Comparison of ENCODE assay signal across 22 cellular contexts in the genomic region with DNA sequence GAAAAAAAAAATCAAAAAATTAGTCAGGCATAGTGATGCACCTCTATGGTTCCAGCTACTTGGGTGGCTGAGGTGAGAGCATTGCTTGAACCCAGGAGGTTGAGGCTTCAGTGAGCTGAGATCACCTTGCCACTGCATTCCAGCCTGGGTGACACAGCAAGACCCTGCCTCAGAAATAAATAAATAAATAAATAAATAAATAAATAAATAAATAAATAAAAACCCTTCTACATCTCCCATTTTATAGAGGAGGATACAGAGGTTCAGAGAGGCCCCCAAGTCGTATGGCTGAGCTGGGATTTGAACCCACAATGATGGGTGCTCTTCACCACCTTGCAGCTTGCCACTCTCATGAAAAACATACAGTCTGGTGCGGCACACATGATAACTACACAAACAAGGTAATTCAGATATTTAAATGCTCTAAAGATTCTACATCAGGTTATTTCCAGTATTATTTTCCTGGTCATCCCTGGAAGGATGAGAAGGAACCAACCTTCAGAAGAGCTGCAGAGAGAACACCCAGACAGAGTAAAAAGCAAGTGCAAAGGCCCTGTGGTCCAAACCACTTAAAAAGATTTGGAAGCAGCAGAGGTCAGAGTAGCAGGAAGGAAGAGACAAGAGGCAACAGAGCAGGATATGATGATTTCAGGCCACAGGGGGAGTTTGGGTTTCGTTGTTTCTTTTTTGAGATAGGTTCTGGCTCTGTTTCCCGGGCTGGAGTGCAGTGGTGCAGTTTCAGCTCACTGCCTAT. TPM values are rescaled to one million over a fixed set of nuclear protein-coding genes. Genes with fewer than 3 reads are reported as not detected.
DNase-seq lines count a peak whose midpoint lies in the region; ATAC-seq, FAIRE-seq and TF ChIP-seq lines count a peak whose summit lies in the region.
"Had no signal": no experiment of that assay in that cellular context is flagged by ENCODE, and none has a peak within 500 bp of the region (broad histone marks: within the 10 kb centered on the region; RNA-seq: fewer than 3 reads in every experiment).

No MANE protein-coding gene starts in this region.

- H2AFZ ChIP-seq in H1 (ENCODE audit: low read length): no peak overlapping the region
- H2AFZ ChIP-seq in mesenchymal stem cell (ENCODE audit: low read depth, low read length): no peak overlapping the region
- H2AFZ ChIP-seq: GM23338 had no signal

- H3K4me2 ChIP-seq in H1 (ENCODE audit: insufficient read depth in 1 of 2, low read depth in 2 of 2, low read length in 2 of 2): no peak overlapping the region
- no peak overlapping the region for H3K4me2 ChIP-seq in mesenchymal stem cell (ENCODE audit: low read length, poor library complexity, severe bottlenecking)
- H3K4me2 ChIP-seq: GM23338 had no signal

- no peak overlapping the region; the same call in 1 of the 2 replicates for H2BK20ac ChIP-seq in H1 (ENCODE audit: low read length)

- H3K79me1 ChIP-seq in H1 (ENCODE audit: low read depth, low read length) (no peaks in the 10 kb centered on the region), mesenchymal stem cell (replicated peaks; ENCODE audit: low read length, poor library complexity, severe bottlenecking) (no peaks in the 10 kb centered on the region)

- CTCF ChIA-PET in HEK293 (lab: Yijun Ruan, JAX): interaction anchor here (1.1 kb wide), 1 partner anchor 479 kb away, joined by 6 read pairs; no protein-coding TSS in a partner anchor
- CTCF ChIA-PET in H1 (lab: Charles Lee; ENCODE audit: partially characterized antibody): interaction anchor here (0.9 to 1.2 kb wide), 2 partner anchors 17 to 386 kb away, joined by 3 read pairs; no protein-coding TSS in a partner anchor

- H4K91ac ChIP-seq in H1 (replicated peaks; ENCODE audit: insufficient read length, low read length): no peak overlapping the region
- no peak overlapping the region for H4K91ac ChIP-seq in mesenchymal stem cell (ENCODE audit: low read length)

- POLR2A ChIA-PET in HEK293 (lab: Yijun Ruan, JAX): interaction anchor here (0.6 to 0.7 kb wide), 2 partner anchors 74 to 1358 kb away, joined by 3 read pairs; no protein-coding TSS in a partner anchor
- POLR2A ChIA-PET in H1 (lab: Charles Lee; ENCODE audit: partially characterized antibody): interaction anchor here (0.6 kb wide), 1 partner anchor 18 kb away, joined by 4 read pairs; no protein-coding TSS in a partner anchor

- no peaks in the 10 kb centered on the region; the same call in 1 of the 2 replicates for H3K23me2 ChIP-seq in H1 (ENCODE audit: low read depth, low read length)

- no peak overlapping the region for H3K4me3 ChIP-seq in HEK293 (ENCODE audit: low read depth, low read length)
- no peak overlapping the region for H3K4me3 ChIP-seq in H1 (ENCODE audit: extremely low read depth in 1 of 4, insufficient read depth in 2 of 4, low read depth in 3 of 4, low read length in 4 of 4)
- no peak overlapping the region for H3K4me3 ChIP-seq in mesenchymal stem cell (ENCODE audit: insufficient read depth in 1 of 2, low read depth in 1 of 2, low read length in 2 of 2)
- no peak overlapping the region for H3K4me3 ChIP-seq in dorsolateral prefrontal cortex
- H3K4me3 ChIP-seq: GM23338, HAP-1 had no signal

- H2BK15ac ChIP-seq in H1 (ENCODE audit: low read length): no peak overlapping the region; the same call in 1 of the 2 replicates
- H2BK15ac ChIP-seq in mesenchymal stem cell (ENCODE audit: low read depth, poor library complexity, severe bottlenecking): no peak overlapping the region

- H3K4ac ChIP-seq in H1 (replicated peaks; ENCODE audit: insufficient read length, low read depth, low read length): no peak overlapping the region
- no peak overlapping the region for H3K4ac ChIP-seq in mesenchymal stem cell (ENCODE audit: low read depth in 1 of 2, low read length in 2 of 2)

- H3K4me1 ChIP-seq in HEK293 (ENCODE audit: control insufficient read depth, insufficient read depth, low read length): no peaks in the 10 kb centered on the region
- H3K4me1 ChIP-seq in H1 (replicated peaks in 1 of 4; ENCODE audit: control insufficient read depth in 3 of 4, insufficient read depth in 4 of 4, low read length in 3 of 4): peaks cover 4 to 16% (median 8%) of the 10 kb centered on the region in 4 experiments; a peak in 6 of 7 replicates
- peaks cover 14% of the 10 kb centered on the region for H3K4me1 ChIP-seq in mesenchymal stem cell (ENCODE audit: control insufficient read depth, insufficient read depth, low read depth, low read length)
- H3K4me1 ChIP-seq: HAP-1 had no signal

- no peak overlapping the region for H4K8ac ChIP-seq in H1 (ENCODE audit: extremely low read depth, insufficient read depth, low read length)
- no peak overlapping the region for H4K8ac ChIP-seq in mesenchymal stem cell (ENCODE audit: low read length)

- H2BK12ac ChIP-seq in H1 (ENCODE audit: low read depth, low read length) (no peak overlapping the region), mesenchymal stem cell (ENCODE audit: low read length in 2 of 2) (no peak overlapping the region)

- TF ChIP-seq RAD21 in H1 (IDR thresholded peaks at IDR 0.05 in 1 of 2, conservative IDR thresholded peaks at IDR 0.05 in 1 of 2; ENCODE audit: low read depth in 2 of 2, low read length in 2 of 2): no peak

- H3K9ac ChIP-seq in H1 (replicated peaks in 1 of 4; ENCODE audit: extremely low read depth in 1 of 4, low read depth in 3 of 4, low read length in 3 of 4) (no peak overlapping the region), mesenchymal stem cell (ENCODE audit: low read length) (no peak overlapping the region)

- no peak overlapping the region for H3K14ac ChIP-seq in H1 (ENCODE audit: insufficient read length)
- no peak overlapping the region for H3K14ac ChIP-seq in mesenchymal stem cell (ENCODE audit: low read length in 2 of 2)

- H4K20me1 ChIP-seq in H1 (replicated peaks in 1 of 2; ENCODE audit: control insufficient read depth in 1 of 2, insufficient read depth in 2 of 2, low read length in 2 of 2): no peaks in the 10 kb centered on the region

- H3K56ac ChIP-seq in H1 (replicated peaks; ENCODE audit: insufficient read length, low read depth, low read length): no peak overlapping the region

- FAIRE-seq in H1 (lab: Jason Lieb, UNC): no peak
- FAIRE-seq: A204.1, GM19239 had no signal

- WGBS in H1 (ENCODE audit: extremely low coverage in 1 of 2, insufficient coverage in 1 of 2, insufficient read length in 1 of 2, insufficient replicate concordance in 2 of 2, low coverage in 1 of 2, low lambda C conversion rate in 2 of 2, missing lambda C conversion rate in 1 of 2), 2 experiments: 96% methylated on average over 4 of the region's 4 CpGs; no CpG with 5 or more reads in 1 of the 2 experiments
- WGBS in mesenchymal stem cell: 79% methylated on average over 4 of the region's 4 CpGs

- DNase-seq in H1 (ENCODE audit: low read depth in 1 of 2, low spot score in 2 of 2) (no peak), mesenchymal stem cell (no peak), midbrain (lab: John Stamatoyannopoulos, UW) (no peak), dorsolateral prefrontal cortex (no peak), left lobe of liver (ENCODE audit: low spot score) (no peak)
- DNase-seq in activated CD4-positive, alpha-beta T cell treated with anti-CD3 and anti-CD28 coated beads, Interleukin-2, amount 50 U/mL, for 4 hours: no peak
- DNase-seq: AML-193; Calu3; CD4-positive, alpha-beta T cell; DMS79 treated with DMSO at 0.1 percent for 48 hours; GF-D8; Karpas-422; KBM-7 had no signal

- H2AK5ac ChIP-seq in H1 (ENCODE audit: low read depth, low read length): no peak overlapping the region
- H2AK5ac ChIP-seq in mesenchymal stem cell (ENCODE audit: low read length, severe bottlenecking): peak overlapping the region; percentile 38

- H3K23ac ChIP-seq in H1 (ENCODE audit: insufficient read length) (no peak overlapping the region), mesenchymal stem cell (ENCODE audit: low read length in 2 of 2) (no peak overlapping the region)

- H3K79me2 ChIP-seq in H1 (ENCODE audit: control insufficient read depth in 1 of 2, insufficient read depth in 2 of 2, low read length in 2 of 2): no peaks in the 10 kb centered on the region

- H4K5ac ChIP-seq in H1 (ENCODE audit: insufficient read length, low read depth, low read length): no peak overlapping the region

- no peaks in the 10 kb centered on the region for H3K9me3 ChIP-seq in HEK293 (ENCODE audit: control insufficient read depth, insufficient read depth, low read depth, low read length)
- no peaks in the 10 kb centered on the region for H3K9me3 ChIP-seq in H1 (ENCODE audit: insufficient read depth in 2 of 2, low read depth in 1 of 2, low read length in 1 of 2)
- H3K9me3 ChIP-seq in mesenchymal stem cell (ENCODE audit: control insufficient read depth, low read length): no peaks in the 10 kb centered on the region
- H3K9me3 ChIP-seq: HAP-1 had no signal

- intact Hi-C loops in dorsolateral prefrontal cortex (cut with DNase I): no loop called here

- H2BK120ac ChIP-seq in H1 (replicated peaks; ENCODE audit: low read depth, low read length) (no peak overlapping the region), mesenchymal stem cell (ENCODE audit: low read depth, low read length) (no peak overlapping the region)

- H3K36me3 ChIP-seq in HEK293 (ENCODE audit: control insufficient read depth in 2 of 2, insufficient read depth in 1 of 2, low read length in 2 of 2) (no peaks in the 10 kb centered on the region), H1 (ENCODE audit: control insufficient read depth in 2 of 4, insufficient read depth in 4 of 4, low read length in 3 of 4) (no peaks in the 10 kb centered on the region), mesenchymal stem cell (ENCODE audit: control insufficient read depth in 1 of 2, insufficient read depth in 2 of 2, low read depth in 1 of 2, low read length in 2 of 2) (no peaks in the 10 kb centered on the region)
- H3K36me3 ChIP-seq: HAP-1 had no signal

- H3K27ac ChIP-seq in HEK293 (ENCODE audit: extremely low read depth, low read depth, low read length): no peak overlapping the region
- no peak overlapping the region for H3K27ac ChIP-seq in H1 (ENCODE audit: low read depth, low read length)
- no peak overlapping the region for H3K27ac ChIP-seq in mesenchymal stem cell (ENCODE audit: low read length, poor library complexity, severe bottlenecking)
- no peak overlapping the region for H3K27ac ChIP-seq in dorsolateral prefrontal cortex
- H3K27ac ChIP-seq: C4-2B, HL-60 had no signal

- no peak for TF ChIP-seq EP300 in H1 (IDR thresholded peaks at IDR 0.05; ENCODE audit: borderline replicate concordance in 1 of 2, low read depth in 2 of 2, low read length in 2 of 2)

- TF ChIP-seq CTCF in HEK293 (tag by site-specific recombination; IDR thresholded peaks at IDR 0.05) (no peak), H1 (IDR thresholded peaks at IDR 0.05; ENCODE audit: control extremely low read depth in 1 of 3, insufficient read depth in 1 of 3, low read depth in 1 of 3, low read length in 3 of 3) (no peak), dorsolateral prefrontal cortex (IDR thresholded peaks at IDR 0.05 in 54 of 56, conservative IDR thresholded peaks at IDR 0.05 in 2 of 56; ENCODE audit: low read depth in 1 of 56, partially characterized antibody in 56 of 56) (no peak)

- TF ChIP-seq POLR2A in H1 (IDR thresholded peaks at IDR 0.05; ENCODE audit: control extremely low read depth in 1 of 2, low read depth in 2 of 2, low read length in 2 of 2): no peak

- H3K18ac ChIP-seq in H1 (ENCODE audit: extremely low read depth, low read length) (no peak overlapping the region), mesenchymal stem cell (ENCODE audit: low read depth in 1 of 2, low read length in 2 of 2) (no peak overlapping the region)

- no peaks in the 10 kb centered on the region for H3K27me3 ChIP-seq in H1 (replicated peaks in 1 of 4; ENCODE audit: control insufficient read depth in 3 of 4, extremely low read depth in 1 of 4, insufficient read depth in 3 of 4, low read length in 3 of 4)
- no peaks in the 10 kb centered on the region for H3K27me3 ChIP-seq in mesenchymal stem cell (ENCODE audit: control insufficient read depth in 1 of 2, insufficient read depth in 1 of 2, low read length in 2 of 2)
- H3K27me3 ChIP-seq in dorsolateral prefrontal cortex: no peaks in the 10 kb centered on the region

- ATAC-seq in left lobe of liver: no peak
- ATAC-seq: GM23338 had no signal

- H2BK5ac ChIP-seq in H1 (ENCODE audit: low read depth, low read length) (no peak overlapping the region), mesenchymal stem cell (ENCODE audit: low read depth, low read length, poor library complexity, severe bottlenecking) (no peak overlapping the region)

RNA-seq across cellular contexts. Expression of a gene that starts 29.2 kb away (rescaled TPM):
- total RNA-seq in H1 (2021; fragmentation: NEBNext Ultra II Directional; extraction: Animal tissue kit (Norgen Biotek cat#: 25700)): not detected in 2 replicates
- polyA plus RNA-seq in H1 (2011; rRNA removed): 0.12 TPM in 1 of 2 replicates, not detected in the other
- polyA plus RNA-seq in H1 (2011; cell fraction: cytosol; rRNA removed): 0.03 TPM
- not detected for polyA plus RNA-seq in H1 (2011; cell fraction: nucleus; rRNA removed)
- not detected in 4 replicates for polyA plus RNA-seq in H1 (2012, experiment 1 of 2)
- polyA plus RNA-seq in H1 (2012, experiment 2 of 2): not detected
- polyA plus RNA-seq in H1 (2013, experiment 1 of 2): not detected
- polyA plus RNA-seq in H1 (2013, experiment 2 of 2): not detected
- polyA minus RNA-seq in H1 (2011; rRNA and poly(A)+ RNA removed): 0.54 TPM in 1 of 2 replicates, not detected in the other
- polyA minus RNA-seq in H1 (2011; cell fraction: cytosol; rRNA and poly(A)+ RNA removed): not detected
- polyA minus RNA-seq in H1 (2011; cell fraction: nucleus; rRNA and poly(A)+ RNA removed): not detected
- polyA plus RNA-seq in mesenchymal stem cell (2013, experiment 1 of 2): not detected
- not detected for polyA plus RNA-seq in mesenchymal stem cell (2013, experiment 2 of 2)
- total RNA-seq in dorsolateral prefrontal cortex: not detected
- total RNA-seq in left lobe of liver: not detected
- total RNA-seq: Calu3; CD4-positive, alpha-beta T cell; GM23338; HT1080 had no signal
- polyA plus RNA-seq: BJ, GM23338 had no signal

RNA-seq across cellular contexts. Expression of a gene that starts 47.5 kb away (rescaled TPM):
- total RNA-seq in H1 (2021; fragmentation: NEBNext Ultra II Directional; extraction: Animal tissue kit (Norgen Biotek cat#: 25700)): 0.17 and 0.25 TPM in 2 replicates
- polyA plus RNA-seq in H1 (2011; rRNA removed): 0.60 and 0.72 TPM in 2 replicates
- 0.44 TPM for polyA plus RNA-seq in H1 (2011; cell fraction: cytosol; rRNA removed)
- polyA plus RNA-seq in H1 (2011; cell fraction: nucleus; rRNA removed): 2.5 TPM
- polyA plus RNA-seq in H1 (2012, experiment 1 of 2): 0.22 to 1.2 TPM (median 0.87 TPM) in 4 replicates
- 0.04 TPM for polyA plus RNA-seq in H1 (2012, experiment 2 of 2)
- polyA plus RNA-seq in H1 (2013, experiment 1 of 2): 0.26 TPM
- 0.15 TPM for polyA plus RNA-seq in H1 (2013, experiment 2 of 2)
- polyA minus RNA-seq in H1 (2011; rRNA and poly(A)+ RNA removed): 1.00 and 1.3 TPM in 2 replicates
- polyA minus RNA-seq in H1 (2011; cell fraction: cytosol; rRNA and poly(A)+ RNA removed): 0.81 TPM
- polyA minus RNA-seq in H1 (2011; cell fraction: nucleus; rRNA and poly(A)+ RNA removed): 2.8 TPM
- not detected for polyA plus RNA-seq in mesenchymal stem cell (2013, experiment 1 of 2)
- polyA plus RNA-seq in mesenchymal stem cell (2013, experiment 2 of 2): not detected
- total RNA-seq in dorsolateral prefrontal cortex: under 1 TPM in 79 of 120 experiments, not detected in 41; under 0.01 to 0.18 (median 0.03) TPM
- not detected for total RNA-seq in left lobe of liver
- total RNA-seq: HT1080 had no signal
- polyA plus RNA-seq: BJ had no signal

RNA-seq across cellular contexts. Expression of a gene that starts 49.6 kb away (rescaled TPM):
- not detected in 2 replicates for total RNA-seq in H1 (2021; fragmentation: NEBNext Ultra II Directional; extraction: Animal tissue kit (Norgen Biotek cat#: 25700))
- not detected in 2 replicates for polyA plus RNA-seq in H1 (2011; rRNA removed)
- polyA plus RNA-seq in H1 (2011; cell fraction: cytosol; rRNA removed): not detected
- polyA plus RNA-seq in H1 (2011; cell fraction: nucleus; rRNA removed): not detected
- polyA plus RNA-seq in H1 (2012, experiment 1 of 2): not detected in 4 replicates
- not detected for polyA plus RNA-seq in H1 (2012, experiment 2 of 2)
- not detected for polyA plus RNA-seq in H1 (2013, experiment 1 of 2)
- polyA plus RNA-seq in H1 (2013, experiment 2 of 2): not detected
- not detected in 2 replicates for polyA minus RNA-seq in H1 (2011; rRNA and poly(A)+ RNA removed)
- not detected for polyA minus RNA-seq in H1 (2011; cell fraction: cytosol; rRNA and poly(A)+ RNA removed)
- polyA minus RNA-seq in H1 (2011; cell fraction: nucleus; rRNA and poly(A)+ RNA removed): not detected
- not detected for polyA plus RNA-seq in mesenchymal stem cell (2013, experiment 1 of 2)
- polyA plus RNA-seq in mesenchymal stem cell (2013, experiment 2 of 2): not detected
- total RNA-seq in dorsolateral prefrontal cortex: not detected
- total RNA-seq in left lobe of liver: not detected
- total RNA-seq: Calu3; CD4-positive, alpha-beta T cell; GM23338; HT1080 had no signal
- polyA plus RNA-seq: BJ, GM23338 had no signal

RNA-seq across cellular contexts. Expression of a gene that starts 57.9 kb away (rescaled TPM):
- total RNA-seq in H1 (2021; fragmentation: NEBNext Ultra II Directional; extraction: Animal tissue kit (Norgen Biotek cat#: 25700)): not detected in 2 replicates
- polyA plus RNA-seq in H1 (2011; rRNA removed): not detected in 2 replicates
- polyA plus RNA-seq in H1 (2011; cell fraction: cytosol; rRNA removed): not detected
- polyA plus RNA-seq in H1 (2011; cell fraction: nucleus; rRNA removed): not detected
- not detected in 4 replicates for polyA plus RNA-seq in H1 (2012, experiment 1 of 2)
- not detected for polyA plus RNA-seq in H1 (2012, experiment 2 of 2)
- not detected for polyA plus RNA-seq in H1 (2013, experiment 1 of 2)
- polyA plus RNA-seq in H1 (2013, experiment 2 of 2): not detected
- polyA minus RNA-seq in H1 (2011; rRNA and poly(A)+ RNA removed): not detected in 2 replicates
- not detected for polyA minus RNA-seq in H1 (2011; cell fraction: cytosol; rRNA and poly(A)+ RNA removed)
- not detected for polyA minus RNA-seq in H1 (2011; cell fraction: nucleus; rRNA and poly(A)+ RNA removed)
- polyA plus RNA-seq in mesenchymal stem cell (2013, experiment 1 of 2): not detected
- polyA plus RNA-seq in mesenchymal stem cell (2013, experiment 2 of 2): not detected
- total RNA-seq in dorsolateral prefrontal cortex: not detected
- not detected for total RNA-seq in left lobe of liver
- total RNA-seq: Calu3; CD4-positive, alpha-beta T cell; GM23338; HT1080 had no signal
- polyA plus RNA-seq: BJ, GM23338 had no signal
